In genomic region chr20:54704032-54704635, GRCh38 we compare ENCODE assay signal across 8 cellular contexts.
"Had no signal": no experiment of that assay in that cellular context is flagged by ENCODE, and none has a peak within 500 bp of the region (broad histone marks: within the 10 kb centered on the region; RNA-seq: fewer than 3 reads in every experiment).

No MANE protein-coding gene starts in this region.

- DNase-seq: GM23248, GOT3, H9, HCEC 1CT, IMR-90 had no signal

- FAIRE-seq: H54, K562 had no signal

- H2AFZ ChIP-seq: GM23248 had no signal

- H3K4me3 Mint-ChIP-seq: H9 had no signal

- H3K4me1 Mint-ChIP-seq: H9 had no signal

- H3K4me3 ChIP-seq: GM23248, K562 had no signal

- H3K9me3 Mint-ChIP-seq: H9 had no signal

- H3K27ac ChIP-seq: GM23248, HL-60 had no signal

- H3K9ac ChIP-seq: GM23248 had no signal

- ATAC-seq: K562 had no signal
